ENCODE assay signal across 26 cellular contexts in the genomic region with DNA sequence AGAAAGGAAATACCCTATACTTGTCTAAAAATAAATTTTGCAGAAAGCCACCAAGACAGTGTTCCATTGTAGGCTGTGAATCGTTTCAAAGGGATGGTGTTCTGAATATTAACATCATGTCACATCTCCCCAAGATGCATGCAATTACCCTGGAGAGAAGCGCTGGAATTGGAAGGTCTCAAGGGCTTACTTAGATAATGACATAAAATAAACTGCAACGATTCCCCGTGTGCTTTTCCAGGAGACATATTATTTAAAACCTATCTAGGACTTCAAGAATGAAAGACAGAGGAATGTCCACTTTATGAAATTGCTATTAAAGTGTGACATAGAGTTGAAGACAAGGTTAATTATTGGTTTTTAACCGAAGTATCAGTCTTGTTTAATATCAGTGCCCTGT.
"Had no signal": no experiment of that assay in that cellular context is flagged by ENCODE, and none has a peak within 500 bp of the region (broad histone marks: within the 10 kb centered on the region; RNA-seq: fewer than 3 reads in every experiment).

No MANE protein-coding gene starts in this region.

- H3K27me3 ChIP-seq: brain microvascular endothelial cell had no signal

- H3K36me3 Mint-ChIP-seq: activated CD4-positive, alpha-beta memory T cell treated with anti-CD3 and anti-CD28 coated beads for 36 hours; activated naive CD8-positive, alpha-beta T cell had no signal

- ATAC-seq: activated CD4-positive, alpha-beta T cell treated with anti-CD3 and anti-CD28 coated beads for 36 hours; activated T-cell treated with anti-CD3 and anti-CD28 coated beads, Interleukin-2, amount 50 U/mL, for 72 hours; esophagus mucosa; T-helper 17 cell had no signal

- H3K4me1 Mint-ChIP-seq: activated CD4-positive, alpha-beta T cell treated with anti-CD3 and anti-CD28 coated beads for 36 hours; activated CD4-positive, alpha-beta T cell treated with anti-CD3 and anti-CD28 coated beads, Interleukin-2, amount 10 ng/mL, durations not matched to agents 24 days and 14 days; T-helper 17 cell had no signal

- H3K27ac Mint-ChIP-seq: activated CD4-positive, alpha-beta memory T cell treated with anti-CD3 and anti-CD28 coated beads for 36 hours; activated CD4-positive, alpha-beta T cell treated with anti-CD3 and anti-CD28 coated beads for 36 hours; activated CD4-positive, alpha-beta T cell treated with anti-CD3 and anti-CD28 coated beads, Interleukin-2, amount 10 ng/mL, durations not matched to agents 24 days and 14 days; activated naive CD8-positive, alpha-beta T cell; activated T-cell treated with anti-CD3 and anti-CD28 coated beads, Interleukin-2, amount 50 U/mL, for 24 hours; activated T-cell treated with anti-CD3 and anti-CD28 coated beads, Interleukin-2, amount 50 U/mL, for 72 hours; T-helper 17 cell; T-helper 2 cell treated with Interferon-gamma antibody and Interleukin-4, amounts not matched to agents 5 μg/mL and 100 μg/mL, for 36 hours had no signal

- H3K4me3 Mint-ChIP-seq: activated CD4-positive, alpha-beta memory T cell treated with anti-CD3 and anti-CD28 coated beads for 36 hours; activated CD4-positive, alpha-beta T cell treated with anti-CD3 and anti-CD28 coated beads for 36 hours; activated CD4-positive, alpha-beta T cell treated with anti-CD3 and anti-CD28 coated beads, Interleukin-2, amount 10 ng/mL, durations not matched to agents 24 days and 14 days; activated naive CD8-positive, alpha-beta T cell; activated T-cell treated with anti-CD3 and anti-CD28 coated beads, Interleukin-2, amount 50 U/mL, for 24 hours; activated T-cell treated with anti-CD3 and anti-CD28 coated beads, Interleukin-2, amount 50 U/mL, for 72 hours; T-helper 17 cell; T-helper 2 cell treated with Interferon-gamma antibody and Interleukin-4, amounts not matched to agents 5 μg/mL and 100 μg/mL, for 36 hours had no signal

- H3K27ac ChIP-seq: brain microvascular endothelial cell had no signal

- DNase-seq: activated CD4-positive, alpha-beta memory T cell treated with anti-CD3 and anti-CD28 coated beads for 36 hours; activated CD4-positive, alpha-beta T cell treated with anti-CD3 and anti-CD28 coated beads for 36 hours; activated CD4-positive, alpha-beta T cell treated with anti-CD3 and anti-CD28 coated beads, Interleukin-2, amount 10 ng/mL, durations not matched to agents 24 days and 14 days; activated CD4-positive, CD25-positive, alpha-beta regulatory T cell; activated CD4-positive, CD25-positive, alpha-beta regulatory T cell treated with anti-CD3 and anti-CD28 coated beads, Interleukin-2, amount 50 U/mL, for 72 hours; activated CD8-positive, alpha-beta memory T cell treated with anti-CD3 and anti-CD28 coated beads, Interleukin-2, amount 50 U/mL, for 48 hours; activated gamma-delta T cell; activated naive CD4-positive, alpha-beta T cell; activated naive CD4-positive, alpha-beta T cell treated with anti-CD3 and anti-CD28 coated beads, Interleukin-2, amount 50 U/mL, for 16 hours; activated T-cell treated with anti-CD3 and anti-CD28 coated beads for 4 hours; activated T-cell treated with anti-CD3 and anti-CD28 coated beads, Interleukin-2, amount 50 U/mL, for 24 hours; activated T-cell treated with anti-CD3 and anti-CD28 coated beads, Interleukin-2, amount 50 U/mL, for 72 hours; amniotic stem cell; anterior cingulate cortex; brain microvascular endothelial cell; cortex of kidney; dermis blood vessel endothelial cell; effector CD8-positive, alpha-beta T cell; foreskin fibroblast; head of caudate nucleus; T-helper 1 cell; T-helper 17 cell; T1000 had no signal

- H3K36me3 ChIP-seq: brain microvascular endothelial cell had no signal

- H3K9me3 Mint-ChIP-seq: activated CD4-positive, alpha-beta memory T cell treated with anti-CD3 and anti-CD28 coated beads for 36 hours; activated CD4-positive, alpha-beta T cell treated with anti-CD3 and anti-CD28 coated beads, Interleukin-2, amount 10 ng/mL, durations not matched to agents 24 days and 14 days; activated T-cell treated with anti-CD3 and anti-CD28 coated beads, Interleukin-2, amount 50 U/mL, for 24 hours; T-helper 2 cell treated with Interferon-gamma antibody and Interleukin-4, amounts not matched to agents 5 μg/mL and 100 μg/mL, for 36 hours had no signal
